17 cellular contexts compared by ENCODE assay signal in genomic region chr4:39305902-39306677, GRCh38.
DNase-seq lines count a peak whose midpoint lies in the region; TF ChIP-seq lines count a peak whose summit lies in the region.
"Had no signal": no experiment of that assay in that cellular context is flagged by ENCODE, and none has a peak within 500 bp of the region (broad histone marks: within the 10 kb centered on the region; RNA-seq: fewer than 3 reads in every experiment).

No MANE protein-coding gene starts in this region.

- no peak overlapping the region for H3K4me3 ChIP-seq in epithelial cell of esophagus (ENCODE audit: low read length)
- H3K4me3 ChIP-seq: BLaER1 treated with 17β-estradiol and CSF1 and Interleukin-3, amounts not matched to agents 10 nM and 100 nM; Peyer's patch; tibial artery had no signal

- no peak overlapping the region for H3K4me3 Mint-ChIP-seq in HFFc6
- no peak overlapping the region for H3K4me3 Mint-ChIP-seq in chondrocyte (ENCODE audit: unreplicated experiment)
- H3K4me3 Mint-ChIP-seq: activated B cell treated with CpG ODN at 0.5 μM for 24 hours; activated naive CD4-positive, alpha-beta T cell treated with anti-CD3 and anti-CD28 coated beads for 36 hours; mesothelial cell of epicardium had no signal

- no peaks in the 10 kb centered on the region for H3K9me3 Mint-ChIP-seq in HFFc6
- H3K9me3 Mint-ChIP-seq in chondrocyte (ENCODE audit: low read depth) = no peaks in the 10 kb centered on the region
- H3K9me3 Mint-ChIP-seq: activated B cell treated with CpG ODN at 0.5 μM for 24 hours; activated naive CD4-positive, alpha-beta T cell treated with anti-CD3 and anti-CD28 coated beads for 36 hours; mesothelial cell of epicardium had no signal

- H3K27ac Mint-ChIP-seq in HFFc6 (no peak overlapping the region), chondrocyte (ENCODE audit: unreplicated experiment) (no peak overlapping the region)
- H3K27ac Mint-ChIP-seq: activated B cell treated with CpG ODN at 0.5 μM for 24 hours; activated naive CD4-positive, alpha-beta T cell treated with anti-CD3 and anti-CD28 coated beads for 36 hours; mesothelial cell of epicardium had no signal

- TF ChIP-seq CTCF in epithelial cell of esophagus (IDR thresholded peaks at IDR 0.05; ENCODE audit: insufficient read depth, low read depth, low read length, missing control alignments) (no peak), HFFc6 (IDR thresholded peaks at IDR 0.05) (no peak), chondrocyte (IDR thresholded peaks at IDR 0.05) (no peak)

- DNase-seq in GM03348 (ENCODE audit: low spot score) (peak; percentile 9), MV-4-11 (lab: John Stamatoyannopoulos, UW) (peak; percentile 12), epithelial cell of esophagus (ENCODE audit: low read depth) (peak; percentile 17), iris pigment epithelial cell (ENCODE audit: low read depth) (peak; percentile 56), cerebellar cortex (ENCODE audit: low spot score) (no peak), HFFc6 (no peak), UCSD-AML1 (lab: John Stamatoyannopoulos, UW; ENCODE audit: unreplicated experiment) (no peak), chondrocyte (ENCODE audit: low spot score) (no peak)
- DNase-seq: activated B cell treated with CpG ODN at 0.5 μM for 24 hours; activated naive CD4-positive, alpha-beta T cell treated with anti-CD3 and anti-CD28 coated beads for 36 hours; NCI-H187; Peyer's patch; small intestine; SW 1271; tibial artery had no signal

- H3K4me1 Mint-ChIP-seq in HFFc6 (ENCODE audit: low read depth) (peaks cover 22% of the 10 kb centered on the region), chondrocyte (ENCODE audit: low read depth) (peaks cover 31% of the 10 kb centered on the region)
- H3K4me1 Mint-ChIP-seq: activated B cell treated with CpG ODN at 0.5 μM for 24 hours, mesothelial cell of epicardium had no signal

- H3K36me3 Mint-ChIP-seq in HFFc6 (ENCODE audit: low read depth) (peaks cover 42% of the 10 kb centered on the region), chondrocyte (ENCODE audit: low read depth) (peaks cover 24% of the 10 kb centered on the region)

- H3K27me3 Mint-ChIP-seq in HFFc6 (ENCODE audit: insufficient read depth) (no peaks in the 10 kb centered on the region; the same call in 1 of the 2 replicates), chondrocyte (ENCODE audit: low read depth) (no peaks in the 10 kb centered on the region)
- H3K27me3 Mint-ChIP-seq: activated B cell treated with CpG ODN at 0.5 μM for 24 hours had no signal

Comparison
In these comparisons a context has a peak if more than half of its experiments do, and no peak if none do; other contexts are left out.
1. DNase-seq: peak in GM03348 (single experiment), MV-4-11 (single experiment), epithelial cell of esophagus (single experiment) and iris pigment epithelial cell (single experiment); none in cerebellar cortex (single experiment), HFFc6 (single experiment), UCSD-AML1 (single experiment) and chondrocyte (single experiment).